Comparison of ENCODE assay signal across 14 cellular contexts in the genomic region with DNA sequence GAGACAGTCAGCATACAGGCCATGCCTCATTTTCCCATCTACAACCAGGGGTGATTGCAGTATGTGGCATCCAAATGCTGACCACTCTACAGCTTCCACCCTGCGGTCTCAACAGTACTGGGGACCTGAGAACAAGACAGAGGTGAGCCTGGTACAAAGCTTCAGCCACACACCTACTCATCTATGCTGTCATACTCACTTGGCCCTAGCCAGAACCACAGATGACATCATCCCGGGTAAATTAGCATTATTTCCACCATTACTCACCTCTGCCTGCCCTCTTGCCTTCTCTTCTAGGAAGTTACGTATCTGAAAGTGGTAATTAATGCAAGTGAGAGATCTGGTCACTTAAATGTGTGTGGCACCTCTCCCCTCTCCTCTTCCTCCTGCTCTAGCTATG.
DNase-seq lines count a peak whose midpoint lies in the region; ATAC-seq, FAIRE-seq and TF ChIP-seq lines count a peak whose summit lies in the region.
"Had no signal": no experiment of that assay in that cellular context is flagged by ENCODE, and none has a peak within 500 bp of the region (broad histone marks: within the 10 kb centered on the region; RNA-seq: fewer than 3 reads in every experiment).

No MANE protein-coding gene starts in this region.

- peaks cover 0 to 13% of the 10 kb centered on the region in 2 experiments for H3K27me3 ChIP-seq in endothelial cell of umbilical vein (ENCODE audit: control insufficient read depth in 2 of 2, insufficient read depth in 2 of 2, low read length in 2 of 2)

- H3K36me3 Mint-ChIP-seq in activated CD8-positive, alpha-beta T cell treated with anti-CD3 and anti-CD28 coated beads for 36 hours (ENCODE audit: low read depth) = no peaks in the 10 kb centered on the region
- no peaks in the 10 kb centered on the region for H3K36me3 Mint-ChIP-seq in activated CD8-positive, alpha-beta T cell treated with anti-CD3 and anti-CD28 coated beads, Interleukin-2, amount 10 ng/mL, durations not matched to agents 7 days and 5 days (ENCODE audit: low read depth)
- no peaks in the 10 kb centered on the region for H3K36me3 Mint-ChIP-seq in type B pancreatic cell

- peak; percentile 87 for ATAC-seq in activated CD8-positive, alpha-beta T cell treated with anti-CD3 and anti-CD28 coated beads for 36 hours
- no peak for ATAC-seq in activated CD8-positive, alpha-beta T cell treated with anti-CD3 and anti-CD28 coated beads, Interleukin-2, amount 10 ng/mL, durations not matched to agents 7 days and 5 days
- ATAC-seq in GM18502 (IDR thresholded peaks at IDR 0.05; ENCODE audit: poor library complexity, unreplicated experiment) = no peak
- ATAC-seq: left lobe of liver had no signal

- H3K9me3 Mint-ChIP-seq in activated CD8-positive, alpha-beta T cell treated with anti-CD3 and anti-CD28 coated beads for 36 hours = no peaks in the 10 kb centered on the region
- no peaks in the 10 kb centered on the region for H3K9me3 Mint-ChIP-seq in activated CD8-positive, alpha-beta T cell treated with anti-CD3 and anti-CD28 coated beads, Interleukin-2, amount 10 ng/mL, durations not matched to agents 7 days and 5 days (ENCODE audit: insufficient read depth)
- no peaks in the 10 kb centered on the region for H3K9me3 Mint-ChIP-seq in type B pancreatic cell
- H3K9me3 Mint-ChIP-seq: neural crest cell had no signal

- POLR2A ChIA-PET in activated CD8-positive, alpha-beta T cell treated with anti-CD3 and anti-CD28 coated beads for 36 hours (lab: Charles Lee) = no interaction called here
- POLR2A ChIA-PET in activated CD8-positive, alpha-beta T cell treated with anti-CD3 and anti-CD28 coated beads, Interleukin-2, amount 10 ng/mL, durations not matched to agents 7 days and 5 days (lab: Charles Lee) = no interaction called here
- POLR2A ChIA-PET in endothelial cell of umbilical vein (lab: Charles Lee) = no interaction called here

- intact Hi-C loops in activated CD8-positive, alpha-beta T cell treated with anti-CD3 and anti-CD28 coated beads for 36 hours (cut with micrococcal nuclease) = no loop called here
- intact Hi-C loops in endothelial cell of umbilical vein (cut with micrococcal nuclease) = no loop called here

- H3K9me3 ChIP-seq in endothelial cell of umbilical vein (replicated peaks; ENCODE audit: control insufficient read depth, insufficient read depth, low read length) = no peaks in the 10 kb centered on the region

- H3K36me3 ChIP-seq in endothelial cell of umbilical vein (ENCODE audit: control insufficient read depth in 2 of 2, extremely low read depth in 1 of 2, insufficient read depth in 2 of 2, low read length in 2 of 2) = no peaks in the 10 kb centered on the region

- no peak overlapping the region for H3K4me2 ChIP-seq in endothelial cell of umbilical vein (ENCODE audit: insufficient read depth, low read length)

- peak; percentile 31 for DNase-seq in activated CD8-positive, alpha-beta T cell treated with anti-CD3 and anti-CD28 coated beads for 36 hours
- DNase-seq in activated CD8-positive, alpha-beta T cell treated with anti-CD3 and anti-CD28 coated beads, Interleukin-2, amount 10 ng/mL, durations not matched to agents 7 days and 5 days = no peak
- peak; percentile 10 for DNase-seq in NCI-H69 (lab: John Stamatoyannopoulos, UW)
- no peak for DNase-seq in endothelial cell of umbilical vein (ENCODE audit: low read depth, low spot score)
- peak; percentile 79 for DNase-seq in renal cortical epithelial cell (ENCODE audit: low read depth)
- DNase-seq in ACHN = no peak
- no peak for DNase-seq in type B pancreatic cell (ENCODE audit: extremely low spot score, unreplicated experiment)
- DNase-seq: activated effector memory CD4-positive, alpha-beta T cell treated with Interleukin-2 at 50 U/mL for 16 hours; DND-41 had no signal

- no peaks in the 10 kb centered on the region for H3K79me2 ChIP-seq in endothelial cell of umbilical vein (ENCODE audit: control insufficient read depth, insufficient read depth, low read length)

- no peak for TF ChIP-seq POLR2A in endothelial cell of umbilical vein (IDR thresholded peaks at IDR 0.05; ENCODE audit: low read depth, low read length)

- H4K20me1 ChIP-seq in endothelial cell of umbilical vein (replicated peaks; ENCODE audit: control insufficient read depth, extremely low read depth, insufficient read depth, low read length) = no peaks in the 10 kb centered on the region

- H3K4me3 Mint-ChIP-seq in activated CD8-positive, alpha-beta T cell treated with anti-CD3 and anti-CD28 coated beads for 36 hours = no peak overlapping the region
- H3K4me3 Mint-ChIP-seq in activated CD8-positive, alpha-beta T cell treated with anti-CD3 and anti-CD28 coated beads, Interleukin-2, amount 10 ng/mL, durations not matched to agents 7 days and 5 days = no peak overlapping the region
- no peak overlapping the region for H3K4me3 Mint-ChIP-seq in type B pancreatic cell
- H3K4me3 Mint-ChIP-seq: neural crest cell had no signal

- in situ Hi-C loops in ACHN (cut with HindIII; ENCODE audit: low pct_ligation_motif_present, low pct_unique_long_range_greater_than_20kb, low sequenced_read_pairs) = no loop called here

- H3K9ac ChIP-seq in endothelial cell of umbilical vein (replicated peaks; ENCODE audit: extremely low read depth, insufficient read depth, low read length) = no peak overlapping the region

- H3K4me1 Mint-ChIP-seq in activated CD8-positive, alpha-beta T cell treated with anti-CD3 and anti-CD28 coated beads for 36 hours (ENCODE audit: low read depth) = peaks cover 4% of the 10 kb centered on the region
- no peaks in the 10 kb centered on the region for H3K4me1 Mint-ChIP-seq in activated CD8-positive, alpha-beta T cell treated with anti-CD3 and anti-CD28 coated beads, Interleukin-2, amount 10 ng/mL, durations not matched to agents 7 days and 5 days (ENCODE audit: low read depth)
- peaks cover 24% of the 10 kb centered on the region for H3K4me1 Mint-ChIP-seq in type B pancreatic cell (ENCODE audit: unreplicated experiment)

- dilution Hi-C loops in endothelial cell of umbilical vein (cut with MboI; ENCODE audit: extremely low pct_ligation_motif_present, low sequenced_read_pairs) = no loop called here

- CTCF ChIA-PET in activated CD8-positive, alpha-beta T cell treated with anti-CD3 and anti-CD28 coated beads for 36 hours (lab: Charles Lee) = no interaction called here
- CTCF ChIA-PET in activated CD8-positive, alpha-beta T cell treated with anti-CD3 and anti-CD28 coated beads, Interleukin-2, amount 10 ng/mL, durations not matched to agents 7 days and 5 days (lab: Charles Lee) = no interaction called here
- CTCF ChIA-PET in endothelial cell of umbilical vein (lab: Charles Lee) = interaction anchor here (1.2 to 1.3 kb wide), 2 partner anchors 12 to 20 kb away, joined by 3 to 5 read pairs; no protein-coding TSS in a partner anchor

- no peak overlapping the region for H3K4me3 ChIP-seq in endothelial cell of umbilical vein (replicated peaks in 1 of 3; ENCODE audit: insufficient read depth in 1 of 3, low read depth in 1 of 3, low read length in 3 of 3)
- H3K4me3 ChIP-seq: coronary artery had no signal

- no TSS peak for BruUV-seq in endothelial cell of umbilical vein (replicated peaks; lab: Mats Ljungman, UMichigan)

- FAIRE-seq in endothelial cell of umbilical vein (lab: Jason Lieb, UNC) = no peak
- FAIRE-seq: GM18507 had no signal

- H3K27ac Mint-ChIP-seq in activated CD8-positive, alpha-beta T cell treated with anti-CD3 and anti-CD28 coated beads for 36 hours = no peak overlapping the region
- no peak overlapping the region for H3K27ac Mint-ChIP-seq in activated CD8-positive, alpha-beta T cell treated with anti-CD3 and anti-CD28 coated beads, Interleukin-2, amount 10 ng/mL, durations not matched to agents 7 days and 5 days
- no peak overlapping the region for H3K27ac Mint-ChIP-seq in type B pancreatic cell

- H3K27me3 Mint-ChIP-seq in activated CD8-positive, alpha-beta T cell treated with anti-CD3 and anti-CD28 coated beads for 36 hours = peaks cover 9% of the 10 kb centered on the region
- H3K27me3 Mint-ChIP-seq in activated CD8-positive, alpha-beta T cell treated with anti-CD3 and anti-CD28 coated beads, Interleukin-2, amount 10 ng/mL, durations not matched to agents 7 days and 5 days (ENCODE audit: low read depth) = no peaks in the 10 kb centered on the region
- H3K27me3 Mint-ChIP-seq in type B pancreatic cell = peaks cover 7% of the 10 kb centered on the region

- no peak overlapping the region for H2AFZ ChIP-seq in endothelial cell of umbilical vein (ENCODE audit: low read depth, low read length)

- H3K9me1 ChIP-seq in endothelial cell of umbilical vein (replicated peaks; ENCODE audit: control insufficient read depth, extremely low read depth, insufficient read depth, low read length) = no peaks in the 10 kb centered on the region

- H3K27ac ChIP-seq in endothelial cell of umbilical vein (ENCODE audit: insufficient read depth, low read depth, low read length) = no peak overlapping the region
- H3K27ac ChIP-seq: coronary artery had no signal

- TF ChIP-seq CTCF in activated CD8-positive, alpha-beta T cell treated with anti-CD3 and anti-CD28 coated beads for 36 hours (IDR thresholded peaks at IDR 0.05) = no peak
- TF ChIP-seq CTCF in endothelial cell of umbilical vein (IDR thresholded peaks at IDR 0.05; ENCODE audit: extremely low read depth in 1 of 2, insufficient read depth in 1 of 2, low read depth in 1 of 2, low read length in 2 of 2) (no peak), type B pancreatic cell (conservative IDR thresholded peaks at IDR 0.05) (no peak)

- no peaks in the 10 kb centered on the region for H3K4me1 ChIP-seq in endothelial cell of umbilical vein (ENCODE audit: control insufficient read depth, extremely low read depth, insufficient read depth, low read length)

TF ChIP-seq in endothelial cell of umbilical vein, 7 proteins besides CTCF, POLR2A, EP300 and RAD21:
- peak; percentile 22 for TF ChIP-seq JUN (IDR thresholded peaks at IDR 0.05; ENCODE audit: borderline replicate concordance, insufficient read depth, insufficient read length, low read depth)
- TF ChIP-seq MYC (IDR thresholded peaks at IDR 0.05; ENCODE audit: low read depth, low read length) = no peak
- no peak for TF ChIP-seq FOS (IDR thresholded peaks at IDR 0.05; ENCODE audit: borderline replicate concordance, insufficient read depth, low read length)

Comparison
In these comparisons a context has a peak if more than half of its experiments do, and no peak if none do; other contexts are left out.
1. DNase-seq: peak in activated CD8-positive, alpha-beta T cell treated with anti-CD3 and anti-CD28 coated beads for 36 hours (single experiment), NCI-H69 (single experiment) and renal cortical epithelial cell (single experiment); none in activated CD8-positive, alpha-beta T cell treated with anti-CD3 and anti-CD28 coated beads, Interleukin-2, amount 10 ng/mL, durations not matched to agents 7 days and 5 days (single experiment), endothelial cell of umbilical vein (single experiment), ACHN (single experiment) and type B pancreatic cell (single experiment).